ENCODE assay signal across 9 cellular contexts in the genomic region with DNA sequence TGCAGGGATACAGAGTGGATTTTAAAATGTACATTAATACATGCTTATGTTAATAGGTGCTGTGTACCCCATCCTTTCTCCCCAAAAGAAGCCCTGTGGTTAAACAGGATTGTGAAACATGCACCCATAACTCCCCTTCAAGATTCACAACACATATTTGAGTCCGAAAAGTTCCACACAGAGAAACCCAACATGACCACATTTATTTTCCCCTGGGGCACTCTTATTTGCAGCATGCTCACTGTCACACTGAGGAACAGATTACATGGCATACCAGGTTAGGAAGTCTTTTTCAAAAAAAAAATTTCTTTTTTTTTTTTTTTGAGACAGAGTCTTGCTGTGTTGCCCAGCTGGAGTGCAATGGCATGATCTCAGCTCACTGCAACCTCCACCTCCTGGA.
"Had no signal": no experiment of that assay in that cellular context is flagged by ENCODE, and none has a peak within 500 bp of the region (broad histone marks: within the 10 kb centered on the region; RNA-seq: fewer than 3 reads in every experiment).

No MANE protein-coding gene starts in this region.

- H3K9me3 ChIP-seq: HAP-1 had no signal

- H3K4me1 ChIP-seq: HAP-1 had no signal

- H3K36me3 ChIP-seq: HAP-1 had no signal

- DNase-seq: GM23248, GOT3, H7, HFFc6 had no signal

- H3K27ac ChIP-seq: GM23248, HL-60 had no signal

- H3K4me3 ChIP-seq: GM23248, HAP-1, K562 had no signal

- ATAC-seq: HCT116, HepG2, K562 had no signal

- H3K9ac ChIP-seq: GM23248 had no signal
